In the genomic region with DNA sequence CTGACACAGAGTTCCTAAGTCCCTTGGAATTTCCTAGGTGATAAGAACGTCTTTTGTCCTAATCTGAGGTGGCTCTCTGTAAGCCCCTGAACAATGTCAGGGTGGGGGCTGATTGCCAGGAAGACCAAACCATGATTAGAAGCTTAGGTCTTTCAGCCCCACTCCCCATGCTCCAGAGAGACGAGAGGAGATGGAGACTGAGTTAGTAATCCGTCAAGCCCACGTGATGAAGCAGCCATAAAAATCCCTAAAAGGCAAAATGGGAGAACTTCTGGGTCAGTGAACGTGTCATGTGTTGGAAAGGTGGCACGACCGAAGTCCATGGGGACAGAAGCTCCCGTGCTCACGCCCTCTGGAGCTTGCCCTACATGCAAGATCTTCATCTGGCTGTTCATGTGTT, we compare ENCODE assay signal across 23 cellular contexts.
"Had no signal": no experiment of that assay in that cellular context is flagged by ENCODE, and none has a peak within 500 bp of the region (broad histone marks: within the 10 kb centered on the region; RNA-seq: fewer than 3 reads in every experiment).

No MANE protein-coding gene starts in this region.

- H3K9me3 ChIP-seq: gastrocnemius medialis, spleen, thyroid gland had no signal

- H3K27me3 Mint-ChIP-seq: activated CD8-positive, alpha-beta memory T cell treated with anti-CD3 and anti-CD28 coated beads, Interleukin-2, amount 10 ng/mL, durations not matched to agents 7 days and 5 days had no signal

- H3K9me3 Mint-ChIP-seq: activated CD4-positive, alpha-beta memory T cell treated with anti-CD3 and anti-CD28 coated beads, Interleukin-2, amount 10 ng/mL, durations not matched to agents 7 days and 5 days; activated CD4-positive, alpha-beta T cell treated with anti-CD3 and anti-CD28 coated beads, Interleukin-2, amount 10 ng/mL, durations not matched to agents 24 days and 14 days; activated naive CD8-positive, alpha-beta T cell treated with anti-CD3 and anti-CD28 coated beads, Interleukin-2, amount 50 U/mL, for 24 hours; nephron; T-cell; T-helper 2 cell treated with Interferon-gamma antibody and Interleukin-4, amounts not matched to agents 5 μg/mL and 100 μg/mL, for 36 hours had no signal

- H3K9ac ChIP-seq: parathyroid adenoma had no signal

- H3K4me3 ChIP-seq: gastrocnemius medialis, spleen, thyroid gland had no signal

- H3K27ac Mint-ChIP-seq: activated CD4-positive, alpha-beta memory T cell treated with anti-CD3 and anti-CD28 coated beads, Interleukin-2, amount 10 ng/mL, durations not matched to agents 7 days and 5 days; activated CD4-positive, alpha-beta T cell treated with anti-CD3 and anti-CD28 coated beads, Interleukin-2, amount 10 ng/mL, durations not matched to agents 24 days and 14 days; activated CD8-positive, alpha-beta memory T cell treated with anti-CD3 and anti-CD28 coated beads, Interleukin-2, amount 10 ng/mL, durations not matched to agents 7 days and 5 days; activated naive CD8-positive, alpha-beta T cell treated with anti-CD3 and anti-CD28 coated beads, Interleukin-2, amount 50 U/mL, for 24 hours; nephron; T-cell; T-helper 2 cell treated with Interferon-gamma antibody and Interleukin-4, amounts not matched to agents 5 μg/mL and 100 μg/mL, for 36 hours had no signal

- FAIRE-seq: endometrium, islet of Langerhans had no signal

- H3K4me1 ChIP-seq: gastrocnemius medialis, parathyroid adenoma, spleen had no signal

- H3K79me2 ChIP-seq: parathyroid adenoma had no signal

- H2AFZ ChIP-seq: parathyroid adenoma had no signal

- H3K4me1 Mint-ChIP-seq: activated CD4-positive, alpha-beta memory T cell treated with anti-CD3 and anti-CD28 coated beads, Interleukin-2, amount 10 ng/mL, durations not matched to agents 7 days and 5 days; activated CD4-positive, alpha-beta T cell treated with anti-CD3 and anti-CD28 coated beads, Interleukin-2, amount 10 ng/mL, durations not matched to agents 24 days and 14 days; activated CD8-positive, alpha-beta memory T cell treated with anti-CD3 and anti-CD28 coated beads, Interleukin-2, amount 10 ng/mL, durations not matched to agents 7 days and 5 days; activated naive CD8-positive, alpha-beta T cell treated with anti-CD3 and anti-CD28 coated beads, Interleukin-2, amount 50 U/mL, for 24 hours; T-cell had no signal

- H3K4me3 Mint-ChIP-seq: activated CD4-positive, alpha-beta memory T cell treated with anti-CD3 and anti-CD28 coated beads, Interleukin-2, amount 10 ng/mL, durations not matched to agents 7 days and 5 days; activated CD4-positive, alpha-beta T cell treated with anti-CD3 and anti-CD28 coated beads, Interleukin-2, amount 10 ng/mL, durations not matched to agents 24 days and 14 days; activated CD8-positive, alpha-beta memory T cell treated with anti-CD3 and anti-CD28 coated beads, Interleukin-2, amount 10 ng/mL, durations not matched to agents 7 days and 5 days; activated naive CD8-positive, alpha-beta T cell treated with anti-CD3 and anti-CD28 coated beads, Interleukin-2, amount 50 U/mL, for 24 hours; nephron; T-cell; T-helper 2 cell treated with Interferon-gamma antibody and Interleukin-4, amounts not matched to agents 5 μg/mL and 100 μg/mL, for 36 hours had no signal

- H3K27ac ChIP-seq: gastrocnemius medialis, parathyroid adenoma, spleen, thyroid gland, VCaP had no signal

- DNase-seq: activated CD4-positive, alpha-beta memory T cell treated with anti-CD3 and anti-CD28 coated beads, Interleukin-2, amount 10 ng/mL, durations not matched to agents 7 days and 5 days; activated CD4-positive, alpha-beta T cell treated with anti-CD3 and anti-CD28 coated beads, Interleukin-2, amount 10 ng/mL, durations not matched to agents 24 days and 14 days; activated CD8-positive, alpha-beta memory T cell treated with anti-CD3 and anti-CD28 coated beads, Interleukin-2, amount 10 ng/mL, durations not matched to agents 7 days and 5 days; activated gamma-delta T cell; activated naive CD4-positive, alpha-beta T cell treated with anti-CD3 and anti-CD28 coated beads, Interleukin-2, amount 50 U/mL, for 16 hours; activated naive CD8-positive, alpha-beta T cell treated with anti-CD3 and anti-CD28 coated beads, Interleukin-2, amount 50 U/mL, for 24 hours; activated T-cell treated with anti-CD3 and anti-CD28 coated beads for 4 hours; cortex of kidney; gastrocnemius medialis; head of caudate nucleus; nucleus accumbens; spleen; stimulated activated CD4-positive, alpha-beta T cell treated with anti-CD3 and anti-CD28 coated beads, Interleukin-4, amount 100 ng/mL, for 1 hour; stimulated activated naive CD8-positive, alpha-beta T cell treated with anti-CD3 and anti-CD28 coated beads, Interleukin-15, Interleukin-2, amounts not matched to agents 100 U/mL and 50 U/mL, for 24 hours; T-cell; thyroid gland had no signal

- H3K27me3 ChIP-seq: gastrocnemius medialis, thyroid gland had no signal

- H3K36me3 ChIP-seq: gastrocnemius medialis, spleen, thyroid gland had no signal

- H3K36me3 Mint-ChIP-seq: activated CD8-positive, alpha-beta memory T cell treated with anti-CD3 and anti-CD28 coated beads, Interleukin-2, amount 10 ng/mL, durations not matched to agents 7 days and 5 days; T-cell had no signal

- ATAC-seq: activated CD4-positive, CD25-positive, alpha-beta regulatory T cell treated with anti-CD3 and anti-CD28 coated beads, Interleukin-2, amount 50 U/mL, for 24 hours; activated CD8-positive, alpha-beta memory T cell treated with anti-CD3 and anti-CD28 coated beads, Interleukin-2, amount 10 ng/mL, durations not matched to agents 7 days and 5 days; activated naive CD8-positive, alpha-beta T cell treated with anti-CD3 and anti-CD28 coated beads, Interleukin-2, amount 50 U/mL, for 24 hours; gastrocnemius medialis; stimulated activated naive CD8-positive, alpha-beta T cell treated with anti-CD3 and anti-CD28 coated beads, Interleukin-15, Interleukin-2, amounts not matched to agents 100 U/mL and 50 U/mL, for 24 hours had no signal
